Comparison of ENCODE assay signal across 9 cellular contexts in genomic region chr4:173505924-173506779, GRCh38. TPM values are rescaled to one million over a fixed set of nuclear protein-coding genes. Genes with fewer than 3 reads are reported as not detected.
A peak's percentile ranks its signal among the peaks of the same experiment; 100 is the strongest.
DNase-seq lines count a peak whose midpoint lies in the region; ATAC-seq, FAIRE-seq and TF ChIP-seq lines count a peak whose summit lies in the region.
"Had no signal": no experiment of that assay in that cellular context is flagged by ENCODE, and none has a peak within 500 bp of the region (broad histone marks: within the 10 kb centered on the region; RNA-seq: fewer than 3 reads in every experiment).

No MANE protein-coding gene starts in this region.

- H3K27me3 ChIP-seq in A673 (replicated peaks; ENCODE audit: insufficient read depth, low read depth, low read length, poor library complexity) (no peaks in the 10 kb centered on the region), GM06990 (replicated peaks; ENCODE audit: control insufficient read depth, insufficient read depth, low read length) (no peaks in the 10 kb centered on the region; the same call in 1 of the 2 replicates), GM23338 (ENCODE audit: insufficient read depth) (peaks cover 100% of the 10 kb centered on the region), mesenchymal stem cell (ENCODE audit: control insufficient read depth in 1 of 2, insufficient read depth in 1 of 2, low read length in 2 of 2) (peaks cover 16 to 96% of the 10 kb centered on the region in 2 experiments)

- H3K27me3 Mint-ChIP-seq in GM23338 (ENCODE audit: insufficient read depth, low read depth, poor library complexity) = peaks cover 100% of the 10 kb centered on the region
- H3K27me3 Mint-ChIP-seq in effector memory CD8-positive, alpha-beta T cell = peaks cover 68 to 95% of the 10 kb centered on the region in 2 donors

- H2AFZ ChIP-seq in GM23338 (no peak overlapping the region), mesenchymal stem cell (ENCODE audit: low read depth, low read length) (no peak overlapping the region)

- H3K27ac Mint-ChIP-seq in GM23338 = no peak overlapping the region
- no peak overlapping the region for H3K27ac Mint-ChIP-seq in effector memory CD8-positive, alpha-beta T cell

- no peak overlapping the region for H3K9ac ChIP-seq in SK-N-MC (ENCODE audit: insufficient read length)
- H3K9ac ChIP-seq in mesenchymal stem cell (ENCODE audit: low read length) = peak overlapping the region; percentile 12

- no peak overlapping the region for H2BK15ac ChIP-seq in mesenchymal stem cell (ENCODE audit: low read depth, poor library complexity, severe bottlenecking)

- H3K23ac ChIP-seq in mesenchymal stem cell (ENCODE audit: low read length in 2 of 2) = no peak overlapping the region

- H2BK120ac ChIP-seq in mesenchymal stem cell (ENCODE audit: low read depth, low read length) = peak overlapping the region; percentile 82

- CTCF ChIA-PET in A673 (lab: Charles Lee) = interaction anchor here (0.6 to 1.2 kb wide), 5 partner anchors 38 to 615 kb away, joined by 3 to 5 read pairs (median 3); no protein-coding TSS in a partner anchor

- peak overlapping the region; percentile 62 for H3K4me3 Mint-ChIP-seq in GM23338
- peak overlapping the region in 1 of 2 donors; percentile 50 for H3K4me3 Mint-ChIP-seq in effector memory CD8-positive, alpha-beta T cell

- no peak overlapping the region for H2BK5ac ChIP-seq in mesenchymal stem cell (ENCODE audit: low read depth, low read length, poor library complexity, severe bottlenecking)

- peak; percentile 90 for TF ChIP-seq CTCF in A673 (conservative IDR thresholded peaks at IDR 0.05; ENCODE audit: low read depth, low read length)
- TF ChIP-seq CTCF in GM06990 (IDR thresholded peaks at IDR 0.05; ENCODE audit: insufficient read depth, low read length, poor library complexity, severe bottlenecking) = peak; percentile 83
- TF ChIP-seq CTCF in GM23338 (conservative IDR thresholded peaks at IDR 0.05; ENCODE audit: low read depth in 2 of 2) = peak; percentile 90 to 96

- H3K27ac ChIP-seq in A673 (ENCODE audit: low read depth, low read length, poor library complexity, severe bottlenecking) (no peak overlapping the region), GM23338 (ENCODE audit: low read depth) (no peak overlapping the region), SK-N-MC (no peak overlapping the region), mesenchymal stem cell (ENCODE audit: low read length, poor library complexity, severe bottlenecking) (no peak overlapping the region)

- H4K91ac ChIP-seq in mesenchymal stem cell (ENCODE audit: low read length) = peak overlapping the region; percentile 72

- H3K4ac ChIP-seq in mesenchymal stem cell (ENCODE audit: low read depth in 1 of 2, low read length in 2 of 2) = peak overlapping the region in 1 of 2 experiments; percentile 54

- no peaks in the 10 kb centered on the region for H3K9me2 ChIP-seq in GM23338 (ENCODE audit: insufficient read depth)

- intact Hi-C loops in A673 (cut with micrococcal nuclease; ENCODE audit: unreplicated experiment) = loop anchor here (1.0 to 2.0 kb wide), 5 partner anchors 241 to 813 kb away; no protein-coding TSS in a partner anchor

- peaks cover 10% of the 10 kb centered on the region; the same call in 2 of the 3 replicates for H3K9me3 Mint-ChIP-seq in GM23338
- H3K9me3 Mint-ChIP-seq in effector memory CD8-positive, alpha-beta T cell = no peaks in the 10 kb centered on the region

- peaks cover 16% of the 10 kb centered on the region for H3F3A ChIP-seq in GM23338 (replicated peaks; ENCODE audit: low read depth)

- H4K20me1 ChIP-seq in GM23338 (replicated peaks; ENCODE audit: insufficient read depth) = peaks cover 28% of the 10 kb centered on the region

- no peak overlapping the region for H2AK5ac ChIP-seq in mesenchymal stem cell (ENCODE audit: low read length, severe bottlenecking)

- peaks cover 56% of the 10 kb centered on the region for H3K4me1 Mint-ChIP-seq in GM23338
- peaks cover 12 to 17% of the 10 kb centered on the region in 2 donors for H3K4me1 Mint-ChIP-seq in effector memory CD8-positive, alpha-beta T cell (ENCODE audit: low read depth in 2 of 2)

- 25% methylated on average over 18 of the region's 20 CpGs for WGBS in mesenchymal stem cell

- H3K79me1 ChIP-seq in mesenchymal stem cell (replicated peaks; ENCODE audit: low read length, poor library complexity, severe bottlenecking) = no peaks in the 10 kb centered on the region

- peak overlapping the region; percentile 74 for H3K4me2 ChIP-seq in GM23338
- peak overlapping the region; percentile 44 for H3K4me2 ChIP-seq in mesenchymal stem cell (ENCODE audit: low read length, poor library complexity, severe bottlenecking)

- no peaks in the 10 kb centered on the region for H3K36me3 ChIP-seq in A673 (ENCODE audit: insufficient read depth, low read length, poor library complexity, severe bottlenecking)
- no peaks in the 10 kb centered on the region for H3K36me3 ChIP-seq in GM06990 (ENCODE audit: control insufficient read depth, insufficient read depth, low read length)
- no peaks in the 10 kb centered on the region for H3K36me3 ChIP-seq in GM23338 (ENCODE audit: insufficient read depth)
- no peaks in the 10 kb centered on the region for H3K36me3 ChIP-seq in SK-N-MC (ENCODE audit: insufficient read depth, low read length)
- peaks cover 7 to 8% of the 10 kb centered on the region in 2 experiments for H3K36me3 ChIP-seq in mesenchymal stem cell (ENCODE audit: control insufficient read depth in 1 of 2, insufficient read depth in 2 of 2, low read depth in 1 of 2, low read length in 2 of 2)

- no peak for FAIRE-seq in urothelium cell line (lab: Jason Lieb, UNC)

- no peak overlapping the region for H3K4me3 ChIP-seq in A673 (ENCODE audit: low read depth, low read length, poor library complexity, severe bottlenecking)
- H3K4me3 ChIP-seq in GM06990 (replicated peaks; ENCODE audit: low read depth, low read length) = no peak overlapping the region
- H3K4me3 ChIP-seq in GM23338 = peak overlapping the region; percentile 50
- peak overlapping the region; percentile 21; the same call in 1 of the 2 replicates for H3K4me3 ChIP-seq in SK-N-MC
- H3K4me3 ChIP-seq in mesenchymal stem cell (ENCODE audit: insufficient read depth in 1 of 2, low read depth in 1 of 2, low read length in 2 of 2) = peak overlapping the region in 1 of 2 experiments; percentile 9

- H3K4me1 ChIP-seq in A673 (ENCODE audit: insufficient read depth, low read length, poor library complexity, severe bottlenecking) (peaks cover 9% of the 10 kb centered on the region), GM23338 (ENCODE audit: insufficient read depth) (peaks cover 58% of the 10 kb centered on the region), mesenchymal stem cell (ENCODE audit: control insufficient read depth, insufficient read depth, low read depth, low read length) (peaks cover 9% of the 10 kb centered on the region)

- no peaks in the 10 kb centered on the region for H3K36me3 Mint-ChIP-seq in GM23338 (ENCODE audit: low read depth)
- H3K36me3 Mint-ChIP-seq in effector memory CD8-positive, alpha-beta T cell (ENCODE audit: insufficient read depth) = peaks cover 4% of the 10 kb centered on the region

- H4K8ac ChIP-seq in mesenchymal stem cell (ENCODE audit: low read length) = peak overlapping the region; percentile 89

- no TSS peak for BruUV-seq in A673 (replicated peaks; lab: Mats Ljungman, UMichigan)

- no peaks in the 10 kb centered on the region for H3K9me3 ChIP-seq in A673 (ENCODE audit: low read depth, low read length, poor library complexity, severe bottlenecking)
- no peaks in the 10 kb centered on the region for H3K9me3 ChIP-seq in SK-N-MC (ENCODE audit: low read depth, low read length)
- no peaks in the 10 kb centered on the region for H3K9me3 ChIP-seq in mesenchymal stem cell (ENCODE audit: control insufficient read depth, low read length)

- peak; percentile 47 for ATAC-seq in GM23338
- ATAC-seq in effector memory CD8-positive, alpha-beta T cell (replicated peaks) = peak; percentile 62

- DNase-seq in A673 (ENCODE audit: low spot score) (peak; percentile 89), GM06990 (ENCODE audit: extremely low read depth, insufficient read length) (no peak), GM23338 (ENCODE audit: low spot score) (peak; percentile 90), HuH-7 (ENCODE audit: low spot score) (peak; percentile 99), SK-N-MC (ENCODE audit: low read depth, low spot score) (no peak), mesenchymal stem cell (peak; percentile 77), urothelium cell line (ENCODE audit: low spot score) (peak; percentile 58)
- DNase-seq in effector memory CD8-positive, alpha-beta T cell = peak in 2 of 3 experiments; percentile 26 to 31

- H2BK12ac ChIP-seq in mesenchymal stem cell (ENCODE audit: low read length in 2 of 2) = peak overlapping the region in 1 of 2 experiments; percentile 47

- no peak overlapping the region for H3K14ac ChIP-seq in mesenchymal stem cell (ENCODE audit: low read length in 2 of 2)

- H3K79me2 ChIP-seq in GM23338 (replicated peaks; ENCODE audit: insufficient read depth) = no peaks in the 10 kb centered on the region

- POLR2A ChIA-PET in A673 (lab: Charles Lee; ENCODE audit: low non-redundant PET) = interaction anchor here (0.6 kb wide), 1 partner anchor 1365 kb away, joined by 3 read pairs; no protein-coding TSS in a partner anchor

- H3K18ac ChIP-seq in mesenchymal stem cell (ENCODE audit: low read depth in 1 of 2, low read length in 2 of 2) = peak overlapping the region; percentile 52 to 69

TF ChIP-seq in GM23338, 12 proteins besides CTCF, POLR2A, EP300 and RAD21 (continues in another document):
- TF ChIP-seq ETS1 (IDR thresholded peaks at IDR 0.05) (no peak), EZH2 (IDR thresholded peaks at IDR 0.05; ENCODE audit: low read depth, unreplicated experiment) (peak; percentile 71), ZNF114 (CRISPR knock-in tag; IDR thresholded peaks at IDR 0.05) (no peak)

RNA-seq across cellular contexts. Expression of gene HAND2, which starts 23.9 kb away (rescaled TPM):
- 22.7 and 24.0 TPM in 2 replicates for total RNA-seq in A673 (2021)
- total RNA-seq in GM23338 (2014; rRNA removed; shearing (Covaris generic)) = not detected in 2 replicates
- 0.15 TPM in 1 of 2 replicates, not detected in the other for polyA plus RNA-seq in GM23338 (2016; fragmentation: Nextera tagmentation; extraction: Ambion mirVana)
- 171 TPM for polyA plus RNA-seq in mesenchymal stem cell (2013, experiment 1 of 2)
- 173 TPM for polyA plus RNA-seq in mesenchymal stem cell (2013, experiment 2 of 2)
- total RNA-seq: T-helper 1 cell treated with Interleukin-12 subunit alpha and Interleukin-12 subunit beta and Interleukin-4 antibody, amounts not matched to agents 30 ng/mL and 1 ng/mL, for 36 hours had no signal

Comparison
In these comparisons a context has a peak if more than half of its experiments do, and no peak if none do; other contexts are left out.
1. DNase-seq: peak in A673 (single experiment), GM23338 (single experiment), HuH-7 (single experiment), effector memory CD8-positive, alpha-beta T cell (2 of 3), mesenchymal stem cell (single experiment) and urothelium cell line (single experiment); none in GM06990 (single experiment) and SK-N-MC (single experiment).
2. H3K4me3 ChIP-seq: peak in GM23338 (single experiment) and SK-N-MC (single experiment); none in A673 (single experiment) and GM06990 (single experiment).
3. RNA of gene HAND2, which starts 23.9 kb away (total RNA-seq): 22.7 to 24.0 TPM in A673; not detected in GM23338; every median in the first group is over 10 times any median in the second.
4. Peak in every context shown above with its lines, with median percentiles within 50 percentile points of each other: CTCF ChIP-seq.